Comparison of ENCODE assay signal across 18 cellular contexts in genomic region chr9:92966518-92966800, GRCh38. TPM values are rescaled to one million over a fixed set of nuclear protein-coding genes. Genes with fewer than 3 reads are reported as not detected.
DNase-seq lines count a peak whose midpoint lies in the region; FAIRE-seq and TF ChIP-seq lines count a peak whose summit lies in the region.
"Had no signal": no experiment of that assay in that cellular context is flagged by ENCODE, and none has a peak within 500 bp of the region (broad histone marks: within the 10 kb centered on the region; RNA-seq: fewer than 3 reads in every experiment).

No MANE protein-coding gene starts in this region.

- no peak for TF ChIP-seq POLR2A in Peyer's patch (IDR thresholded peaks at IDR 0.05)
- no peak for TF ChIP-seq POLR2A in ovary (IDR thresholded peaks at IDR 0.05)

- H3K4me1 ChIP-seq in Peyer's patch (peaks cover 0 to 43% (median 8%) of the 10 kb centered on the region in 4 donors), colonic mucosa (no peaks in the 10 kb centered on the region), small intestine (ENCODE audit: control insufficient read depth in 2 of 2, insufficient read depth in 1 of 2, low read depth in 1 of 2, low read length in 1 of 2) (no peaks in the 10 kb centered on the region), ovary (ENCODE audit: insufficient read depth) (no peaks in the 10 kb centered on the region)
- H3K4me1 ChIP-seq: right atrium auricular region had no signal

- H3K27ac ChIP-seq in Peyer's patch (peak overlapping the region; percentile 87 to 94 (median 90)), colonic mucosa (no peak overlapping the region), small intestine (ENCODE audit: low read depth in 1 of 2, low read length in 1 of 2) (peak overlapping the region in 1 of 2 donors; percentile 97), ovary (no peak overlapping the region)
- H3K27ac ChIP-seq: 22Rv1, right atrium auricular region had no signal

- no peaks in the 10 kb centered on the region for H3K36me3 ChIP-seq in Peyer's patch
- H3K36me3 ChIP-seq in colonic mucosa = no peaks in the 10 kb centered on the region
- no peaks in the 10 kb centered on the region for H3K36me3 ChIP-seq in small intestine (ENCODE audit: control insufficient read depth in 2 of 2, insufficient read depth in 2 of 2, low read length in 2 of 2)
- no peaks in the 10 kb centered on the region for H3K36me3 ChIP-seq in ovary
- H3K36me3 ChIP-seq: right atrium auricular region had no signal

- peaks cover 6% of the 10 kb centered on the region for H3K9me3 Mint-ChIP-seq in T-helper 1 cell treated with Interleukin-12 subunit alpha and Interleukin-12 subunit beta and Interleukin-4 antibody, amounts not matched to agents 30 μg/mL and 1 μg/mL, for 36 hours
- H3K9me3 Mint-ChIP-seq: neural crest cell had no signal

- no peak for TF ChIP-seq CTCF in Peyer's patch (IDR thresholded peaks at IDR 0.05)
- no peak for TF ChIP-seq CTCF in colonic mucosa (IDR thresholded peaks at IDR 0.05)
- TF ChIP-seq CTCF in ovary (IDR thresholded peaks at IDR 0.05) = no peak

- no peak for DNase-seq in T-helper 1 cell
- peak in 1 of 3 donors; percentile 43 for DNase-seq in Peyer's patch
- no peak for DNase-seq in colonic mucosa
- DNase-seq in small intestine = no peak
- DNase-seq in ovary = no peak
- no peak for DNase-seq in cerebellum (ENCODE audit: low spot score)
- DNase-seq in NCI-H1048 (lab: John Stamatoyannopoulos, UW) = no peak
- DNase-seq: cerebellar nuclear complex, COR-L47, IMR-90, left cardiac atrium, NCI-H1092, NCI-H345, OCI-M1 had no signal

- 75 to 87% (median 79%) methylated on average over 5 of the region's 5 CpGs for WGBS in small intestine, 3 donors
- WGBS in ovary, 3 donors = 84 to 91% (median 90%) methylated on average over 5 of the region's 5 CpGs

- intact Hi-C loops in colonic mucosa (cut with DNase I) (no loop called here), ovary (cut with DNase I) (no loop called here)

- H3K9ac ChIP-seq in colonic mucosa (ENCODE audit: low read depth in 2 of 2, low read length in 2 of 2) = no peak overlapping the region

- H3K27ac Mint-ChIP-seq in T-helper 1 cell treated with Interleukin-12 subunit alpha and Interleukin-12 subunit beta and Interleukin-4 antibody, amounts not matched to agents 30 μg/mL and 1 μg/mL, for 36 hours = peak overlapping the region; percentile 75

- TF ChIP-seq EP300 in ovary (IDR thresholded peaks at IDR 0.05) = no peak

- peak overlapping the region; percentile 96 for H3K4me3 Mint-ChIP-seq in T-helper 1 cell treated with Interleukin-12 subunit alpha and Interleukin-12 subunit beta and Interleukin-4 antibody, amounts not matched to agents 30 μg/mL and 1 μg/mL, for 36 hours
- H3K4me3 Mint-ChIP-seq: neural crest cell had no signal

- H3K4me3 ChIP-seq in Peyer's patch (peak overlapping the region; percentile 50 to 71 (median 59)), colonic mucosa (peak overlapping the region; percentile 32), small intestine (ENCODE audit: low read depth in 1 of 2, low read length in 2 of 2) (peak overlapping the region; percentile 27 to 57), ovary (no peak overlapping the region)

- H3K36me3 Mint-ChIP-seq in T-helper 1 cell treated with Interleukin-12 subunit alpha and Interleukin-12 subunit beta and Interleukin-4 antibody, amounts not matched to agents 30 μg/mL and 1 μg/mL, for 36 hours (ENCODE audit: low read depth) = peaks cover 50% of the 10 kb centered on the region

- FAIRE-seq in small intestine (lab: Jason Lieb, UNC) = no peak

- H3K9me3 ChIP-seq in Peyer's patch = no peaks in the 10 kb centered on the region
- no peaks in the 10 kb centered on the region for H3K9me3 ChIP-seq in colonic mucosa
- H3K9me3 ChIP-seq in small intestine (ENCODE audit: control insufficient read depth, low read depth) = no peaks in the 10 kb centered on the region
- H3K9me3 ChIP-seq in ovary = no peaks in the 10 kb centered on the region

- no peaks in the 10 kb centered on the region for H3K27me3 ChIP-seq in Peyer's patch
- no peaks in the 10 kb centered on the region for H3K27me3 ChIP-seq in colonic mucosa
- no peaks in the 10 kb centered on the region for H3K27me3 ChIP-seq in small intestine (ENCODE audit: control insufficient read depth in 2 of 2, insufficient read depth in 2 of 2, low read length in 2 of 2)
- no peaks in the 10 kb centered on the region for H3K27me3 ChIP-seq in ovary
- H3K27me3 ChIP-seq: right atrium auricular region had no signal

- H3K4me1 Mint-ChIP-seq in T-helper 1 cell treated with Interleukin-12 subunit alpha and Interleukin-12 subunit beta and Interleukin-4 antibody, amounts not matched to agents 30 μg/mL and 1 μg/mL, for 36 hours (ENCODE audit: low read depth) = peaks cover 65% of the 10 kb centered on the region

- no peaks in the 10 kb centered on the region for H3K27me3 Mint-ChIP-seq in T-helper 1 cell treated with Interleukin-12 subunit alpha and Interleukin-12 subunit beta and Interleukin-4 antibody, amounts not matched to agents 30 μg/mL and 1 μg/mL, for 36 hours (ENCODE audit: low read depth)

RNA-seq across cellular contexts. Expression of gene FGD3, which starts 19.1 kb away (rescaled TPM):
- total RNA-seq in Peyer's patch = 10 to 100 TPM in 1 of 4 donors, 1 to 10 TPM in 3; 4.6 to 48.7 (median 7.8) TPM
- 1 to 10 TPM; 1.8 to 2.3 TPM for total RNA-seq in colonic mucosa
- polyA plus RNA-seq in small intestine = 1 to 10 TPM in 2 of 3 donors, under 1 TPM in 1; 0.67 to 4.9 (median 2.7) TPM
- total RNA-seq in ovary = 1 to 10 TPM; 1.3 to 6.7 (median 2.2) TPM
- 1 to 10 TPM; 1.1 to 1.4 TPM for polyA plus RNA-seq in ovary
- total RNA-seq in cerebellum = 1.5 TPM
- total RNA-seq: IMR-90 had no signal
- polyA plus RNA-seq: IMR-90 had no signal

Comparison
In these comparisons a context has a peak if more than half of its experiments do, and no peak if none do; other contexts are left out.
1. H3K27ac ChIP-seq: peak in Peyer's patch (4 of 4); none in colonic mucosa (single experiment) and ovary (0 of 2).